ENCODE assay signal across 30 cellular contexts in the genomic region with DNA sequence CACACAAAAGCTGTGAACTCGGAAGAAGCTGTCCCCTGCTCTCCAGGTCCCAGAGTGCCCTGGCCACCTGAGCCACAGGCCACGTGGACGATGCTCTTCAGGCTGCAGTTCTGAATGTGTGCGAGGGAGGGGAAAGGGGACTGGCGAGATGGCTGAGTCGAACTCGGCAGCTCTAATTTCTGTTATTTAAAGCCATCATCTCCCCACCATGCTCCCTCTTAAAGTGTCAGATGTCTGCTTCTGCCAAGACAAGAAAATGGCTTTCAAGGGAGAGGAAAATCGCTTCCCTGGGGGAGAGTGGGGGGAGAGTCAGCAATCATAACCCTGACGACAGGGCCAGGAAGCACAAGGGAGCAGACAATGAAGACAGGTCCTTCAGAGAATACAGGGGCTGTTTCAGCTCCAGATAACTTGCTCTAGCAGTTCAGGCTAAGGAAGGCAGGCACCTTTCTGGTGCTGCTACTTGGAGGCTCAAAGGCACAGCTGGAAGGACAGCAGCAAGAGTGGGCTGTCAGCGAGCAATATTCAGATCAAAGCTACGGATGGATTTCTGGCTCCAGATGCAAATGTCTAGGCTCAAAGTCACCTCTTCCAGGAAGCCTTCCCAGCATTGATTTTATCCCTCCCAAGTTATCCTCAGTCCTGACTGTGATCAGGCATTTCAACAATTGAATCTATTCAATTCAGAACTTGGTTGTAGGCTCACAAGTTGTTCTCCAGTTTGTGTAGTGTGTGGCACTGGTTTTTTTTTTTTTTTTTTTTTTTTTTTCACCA. TPM values are rescaled to one million over a fixed set of nuclear protein-coding genes. Genes with fewer than 3 reads are reported as not detected.
DNase-seq lines count a peak whose midpoint lies in the region; ATAC-seq and TF ChIP-seq lines count a peak whose summit lies in the region.
"Had no signal": no experiment of that assay in that cellular context is flagged by ENCODE, and none has a peak within 500 bp of the region (broad histone marks: within the 10 kb centered on the region; RNA-seq: fewer than 3 reads in every experiment).

No MANE protein-coding gene starts in this region.

- H3K4me3 ChIP-seq in GM23338 (no peak overlapping the region), neural cell (ENCODE audit: low read length) (peak overlapping the region; percentile 46)
- H3K4me3 ChIP-seq: heart left ventricle, psoas muscle, skin epidermis, suprapubic skin, uterus had no signal

- no peaks in the 10 kb centered on the region for H3K79me2 ChIP-seq in GM23338 (replicated peaks; ENCODE audit: insufficient read depth)
- no peaks in the 10 kb centered on the region for H3K79me2 ChIP-seq in neural cell (replicated peaks; ENCODE audit: insufficient read depth, low read length)

- CTCF ChIA-PET in WTC11 (lab: Charles Lee), result interaction anchor here (0.9 to 5.5 kb wide), 14 partner anchors 12 to 410 kb away, joined by 3 to 53 read pairs (median 8); a partner anchor contains a TSS
- CTCF ChIA-PET in activated CD4-positive, alpha-beta memory T cell treated with anti-CD3 and anti-CD28 coated beads for 36 hours (lab: Charles Lee), result no interaction called here

- H3K27me3 ChIP-seq in GM23338 (ENCODE audit: insufficient read depth), result peaks cover 100% of the 10 kb centered on the region
- no peaks in the 10 kb centered on the region for H3K27me3 ChIP-seq in neural cell (ENCODE audit: insufficient read depth, low read depth, low read length)
- H3K27me3 ChIP-seq: uterus had no signal

- H3K27me3 Mint-ChIP-seq in GM23338 (ENCODE audit: insufficient read depth, low read depth, poor library complexity) (peaks cover 86% of the 10 kb centered on the region), WTC11 (ENCODE audit: low read depth) (peaks cover 89% of the 10 kb centered on the region)
- H3K27me3 Mint-ChIP-seq in natural killer cell treated with Interleukin-12 subunit alpha and Interleukin-12 subunit beta and Interleukin-15 and Interleukin-18, amount 100 ng/mL, for 72 hours, result peaks cover 26 to 32% of the 10 kb centered on the region in 2 donors
- peaks cover 24% of the 10 kb centered on the region for H3K27me3 Mint-ChIP-seq in activated CD4-positive, alpha-beta memory T cell treated with anti-CD3 and anti-CD28 coated beads for 36 hours

- H2AFZ ChIP-seq in GM23338 (no peak overlapping the region), neural cell (ENCODE audit: low read depth, low read length) (no peak overlapping the region)

- TF ChIP-seq RAD21 in neural cell (conservative IDR thresholded peaks at IDR 0.05), result peak; percentile 72

- H3K9me3 Mint-ChIP-seq in GM23338, result no peaks in the 10 kb centered on the region; the same call in 2 of the 3 replicates
- no peaks in the 10 kb centered on the region for H3K9me3 Mint-ChIP-seq in WTC11
- no peaks in the 10 kb centered on the region for H3K9me3 Mint-ChIP-seq in natural killer cell treated with Interleukin-12 subunit alpha and Interleukin-12 subunit beta and Interleukin-15 and Interleukin-18, amount 100 ng/mL, for 72 hours
- no peaks in the 10 kb centered on the region for H3K9me3 Mint-ChIP-seq in activated CD4-positive, alpha-beta memory T cell treated with anti-CD3 and anti-CD28 coated beads for 36 hours
- H3K9me3 Mint-ChIP-seq: activated naive CD4-positive, alpha-beta T cell treated with anti-CD3 and anti-CD28 coated beads, Interleukin-2, amount 10 ng/mL, durations not matched to agents 7 days and 5 days; CD4-positive, alpha-beta memory T cell; stimulated activated memory B cell treated with anti-CD40 and anti-IgM and Interleukin-4, amounts not matched to agents 10 μg/mL and 1 μg/mL and 100 μg/mL, for 72 hours had no signal

- H3K27ac ChIP-seq in GM23338 (ENCODE audit: low read depth), result no peak overlapping the region
- peak overlapping the region; percentile 100 for H3K27ac ChIP-seq in neural cell (ENCODE audit: low read length)
- H3K27ac ChIP-seq: heart left ventricle, HL-60, neutrophil, psoas muscle, RWPE1, skin epidermis, suprapubic skin had no signal

- H3K4me1 Mint-ChIP-seq in GM23338, result peaks cover 62% of the 10 kb centered on the region
- H3K4me1 Mint-ChIP-seq in WTC11, result peaks cover 61% of the 10 kb centered on the region
- H3K4me1 Mint-ChIP-seq in natural killer cell treated with Interleukin-12 subunit alpha and Interleukin-12 subunit beta and Interleukin-15 and Interleukin-18, amount 100 ng/mL, for 72 hours (ENCODE audit: low read depth in 2 of 2), result no peaks in the 10 kb centered on the region
- no peaks in the 10 kb centered on the region for H3K4me1 Mint-ChIP-seq in activated CD4-positive, alpha-beta memory T cell treated with anti-CD3 and anti-CD28 coated beads for 36 hours (ENCODE audit: low read depth)
- H3K4me1 Mint-ChIP-seq: activated naive CD4-positive, alpha-beta T cell treated with anti-CD3 and anti-CD28 coated beads, Interleukin-2, amount 10 ng/mL, durations not matched to agents 7 days and 5 days; stimulated activated memory B cell treated with anti-CD40 and anti-IgM and Interleukin-4, amounts not matched to agents 10 μg/mL and 1 μg/mL and 100 μg/mL, for 72 hours had no signal

- H3K4me2 ChIP-seq in GM23338 (peak overlapping the region; percentile 71; the same call in 1 of the 2 replicates), neural cell (ENCODE audit: low read length) (peak overlapping the region; percentile 47)

- H3K4me1 ChIP-seq in GM23338 (ENCODE audit: insufficient read depth), result peaks cover 48% of the 10 kb centered on the region
- H3K4me1 ChIP-seq: heart left ventricle, psoas muscle, suprapubic skin had no signal

- H3K36me3 Mint-ChIP-seq in GM23338 (ENCODE audit: low read depth) (no peaks in the 10 kb centered on the region), WTC11 (no peaks in the 10 kb centered on the region)
- no peaks in the 10 kb centered on the region for H3K36me3 Mint-ChIP-seq in natural killer cell treated with Interleukin-12 subunit alpha and Interleukin-12 subunit beta and Interleukin-15 and Interleukin-18, amount 100 ng/mL, for 72 hours
- H3K36me3 Mint-ChIP-seq in activated CD4-positive, alpha-beta memory T cell treated with anti-CD3 and anti-CD28 coated beads for 36 hours, result no peaks in the 10 kb centered on the region
- H3K36me3 Mint-ChIP-seq: activated naive CD4-positive, alpha-beta T cell treated with anti-CD3 and anti-CD28 coated beads, Interleukin-2, amount 10 ng/mL, durations not matched to agents 7 days and 5 days; CD4-positive, alpha-beta memory T cell; stimulated activated memory B cell treated with anti-CD40 and anti-IgM and Interleukin-4, amounts not matched to agents 10 μg/mL and 1 μg/mL and 100 μg/mL, for 72 hours had no signal

- H4K20me1 ChIP-seq in GM23338 (replicated peaks; ENCODE audit: insufficient read depth) (peaks cover 4% of the 10 kb centered on the region; the same call in 1 of the 2 replicates), neural cell (ENCODE audit: insufficient read depth) (no peaks in the 10 kb centered on the region)

- no peaks in the 10 kb centered on the region for H3K36me3 ChIP-seq in GM23338 (ENCODE audit: insufficient read depth)
- H3K36me3 ChIP-seq in neural cell (ENCODE audit: insufficient read depth, low read length), result no peaks in the 10 kb centered on the region
- H3K36me3 ChIP-seq: heart left ventricle, neutrophil, suprapubic skin, uterus had no signal

- peak overlapping the region; percentile 94 for H3K9ac ChIP-seq in neural cell (ENCODE audit: low read length)

- TF ChIP-seq CTCF in GM23338 (conservative IDR thresholded peaks at IDR 0.05; ENCODE audit: low read depth in 2 of 2) (no peak), WTC11 (IDR thresholded peaks at IDR 0.05) (no peak), neural cell (IDR thresholded peaks at IDR 0.05; ENCODE audit: poor library complexity, severe bottlenecking) (no peak)

- DNase-seq in GM23338 (ENCODE audit: low spot score) (no peak), NCI-H1436 treated with DMSO at 0.1 percent for 48 hours (lab: John Stamatoyannopoulos, UW) (peak; percentile 84), WTC11 (ENCODE audit: low spot score) (no peak)
- DNase-seq in natural killer cell treated with Interleukin-12 subunit alpha and Interleukin-12 subunit beta and Interleukin-15 and Interleukin-18, amount 100 ng/mL, for 72 hours (ENCODE audit: low spot score), result no peak
- DNase-seq in activated CD4-positive, alpha-beta memory T cell treated with anti-CD3 and anti-CD28 coated beads for 36 hours, result no peak
- no peak for DNase-seq in stimulated activated CD4-positive, alpha-beta T cell treated with anti-CD3 and anti-CD28 coated beads, Interleukin-4, amount 100 ng/mL, for 4 hours
- DNase-seq: activated CD8-positive, alpha-beta memory T cell treated with anti-CD3 and anti-CD28 coated beads for 24 hours; activated naive CD4-positive, alpha-beta T cell treated with anti-CD3 and anti-CD28 coated beads, Interleukin-2, amount 10 ng/mL, durations not matched to agents 7 days and 5 days; activated T-cell treated with anti-CD3 and anti-CD28 coated beads, Interleukin-2, amount 50 U/mL, for 48 hours; amygdala; CD4-positive, alpha-beta memory T cell; central memory CD4-positive, alpha-beta T cell; dermis blood vessel endothelial cell; DMS 273 treated with DMSO at 0.1 percent for 48 hours; heart left ventricle; left ventricle myocardium superior; NCI-H510A; psoas muscle; stimulated activated CD4-positive, alpha-beta T cell treated with anti-CD3 and anti-CD28 coated beads, Interleukin-2, amount 100 ng/mL, for 24 hours; uterus had no signal

- no peaks in the 10 kb centered on the region for H3K9me2 ChIP-seq in GM23338 (ENCODE audit: insufficient read depth)
- no peaks in the 10 kb centered on the region for H3K9me2 ChIP-seq in neural cell (ENCODE audit: insufficient read depth, low read length)

- ATAC-seq in GM23338 (no peak), WTC11 (peak; percentile 4; the same call in 1 of the 2 replicates)
- ATAC-seq in natural killer cell treated with Interleukin-12 subunit alpha and Interleukin-12 subunit beta and Interleukin-15 and Interleukin-18, amount 100 ng/mL, for 72 hours, result no peak
- ATAC-seq: activated CD4-positive, CD25-positive, alpha-beta regulatory T cell treated with anti-CD3 and anti-CD28 coated beads, Interleukin-2, amount 50 U/mL, for 24 hours; heart left ventricle; left ventricle myocardium superior; psoas muscle; stimulated activated memory B cell treated with anti-CD40 and anti-IgM and Interleukin-4, amounts not matched to agents 10 μg/mL and 1 μg/mL and 100 μg/mL, for 72 hours had no signal

- POLR2A ChIA-PET in WTC11 (lab: Charles Lee), result interaction anchor here (1.2 kb wide), 1 partner anchor 83 kb away, joined by 4 read pairs; no protein-coding TSS in a partner anchor
- POLR2A ChIA-PET in activated CD4-positive, alpha-beta memory T cell treated with anti-CD3 and anti-CD28 coated beads for 36 hours (lab: Charles Lee), result no interaction called here

- intact Hi-C loops in activated CD4-positive, alpha-beta memory T cell treated with anti-CD3 and anti-CD28 coated beads for 36 hours (cut with micrococcal nuclease), result no loop called here

- 0 out of 3 replicates have a peak overlapping the region, but pooled peaks have one; percentile 5 for H3K4me3 Mint-ChIP-seq in GM23338
- H3K4me3 Mint-ChIP-seq in WTC11, result no peak overlapping the region
- no peak overlapping the region for H3K4me3 Mint-ChIP-seq in natural killer cell treated with Interleukin-12 subunit alpha and Interleukin-12 subunit beta and Interleukin-15 and Interleukin-18, amount 100 ng/mL, for 72 hours
- H3K4me3 Mint-ChIP-seq in activated CD4-positive, alpha-beta memory T cell treated with anti-CD3 and anti-CD28 coated beads for 36 hours, result no peak overlapping the region
- H3K4me3 Mint-ChIP-seq: activated naive CD4-positive, alpha-beta T cell treated with anti-CD3 and anti-CD28 coated beads, Interleukin-2, amount 10 ng/mL, durations not matched to agents 7 days and 5 days; CD4-positive, alpha-beta memory T cell; stimulated activated memory B cell treated with anti-CD40 and anti-IgM and Interleukin-4, amounts not matched to agents 10 μg/mL and 1 μg/mL and 100 μg/mL, for 72 hours had no signal

- H3K27ac Mint-ChIP-seq in GM23338, result no peak overlapping the region
- H3K27ac Mint-ChIP-seq in WTC11, result no peak overlapping the region
- no peak overlapping the region for H3K27ac Mint-ChIP-seq in natural killer cell treated with Interleukin-12 subunit alpha and Interleukin-12 subunit beta and Interleukin-15 and Interleukin-18, amount 100 ng/mL, for 72 hours
- no peak overlapping the region for H3K27ac Mint-ChIP-seq in activated CD4-positive, alpha-beta memory T cell treated with anti-CD3 and anti-CD28 coated beads for 36 hours
- H3K27ac Mint-ChIP-seq: activated naive CD4-positive, alpha-beta T cell treated with anti-CD3 and anti-CD28 coated beads, Interleukin-2, amount 10 ng/mL, durations not matched to agents 7 days and 5 days; CD4-positive, alpha-beta memory T cell; stimulated activated memory B cell treated with anti-CD40 and anti-IgM and Interleukin-4, amounts not matched to agents 10 μg/mL and 1 μg/mL and 100 μg/mL, for 72 hours had no signal

- TF ChIP-seq EP300 in neural cell (conservative IDR thresholded peaks at IDR 0.05; ENCODE audit: poor library complexity, severe bottlenecking), result peak; percentile 100

- H3F3A ChIP-seq in GM23338 (replicated peaks; ENCODE audit: low read depth) (no peaks in the 10 kb centered on the region), neural cell (ENCODE audit: insufficient read depth, low read length, poor library complexity, severe bottlenecking) (peaks cover 31% of the 10 kb centered on the region)

- no peaks in the 10 kb centered on the region for H3K9me3 ChIP-seq in neural cell (ENCODE audit: low read length)
- H3K9me3 ChIP-seq: heart left ventricle, neutrophil, psoas muscle, suprapubic skin, uterus had no signal

RNA-seq across cellular contexts. Expression of a gene that starts 15.5 kb away (rescaled TPM):
- total RNA-seq in GM23338 (2014; rRNA removed; shearing (Covaris generic)), result 0.27 and 2.6 TPM in 2 replicates
- polyA plus RNA-seq in GM23338 (2016; fragmentation: Nextera tagmentation; extraction: Ambion mirVana) (2.5 and 2.8 TPM in 2 replicates), neural cell (1.4 TPM in 2 replicates)
- total RNA-seq in WTC11 (2021), result 5.6 to 10.6 TPM (median 6.1 TPM) in 3 replicates
- 0.73 and 1.3 TPM in 2 replicates for polyA minus RNA-seq in neural cell
- not detected for total RNA-seq in natural killer cell treated with Interleukin-12 subunit alpha and Interleukin-12 subunit beta and Interleukin-15 and Interleukin-18, amount 100 ng/mL, for 72 hours
- total RNA-seq in activated CD4-positive, alpha-beta memory T cell treated with anti-CD3 and anti-CD28 coated beads for 36 hours, result not detected
- total RNA-seq: CD4-positive, alpha-beta memory T cell; dermis blood vessel endothelial cell; endothelial cell of umbilical vein; heart left ventricle; left ventricle myocardium superior; mononuclear cell; psoas muscle had no signal
- polyA plus RNA-seq: CD4-positive, alpha-beta memory T cell; endothelial cell of umbilical vein had no signal

RNA-seq across cellular contexts. Expression of a gene that starts 18.1 kb away (rescaled TPM):
- total RNA-seq in GM23338 (2014; rRNA removed; shearing (Covaris generic)), result 9.9 and 14.1 TPM in 2 replicates
- polyA plus RNA-seq in GM23338 (2016; fragmentation: Nextera tagmentation; extraction: Ambion mirVana), result 8.2 TPM in 2 replicates
- 20.1 to 23.2 TPM (median 21.7 TPM) in 3 replicates for total RNA-seq in WTC11 (2021)
- polyA plus RNA-seq in neural cell, result 4.4 and 11.9 TPM in 2 replicates
- 8.5 and 9.6 TPM in 2 replicates for polyA minus RNA-seq in neural cell
- not detected for total RNA-seq in natural killer cell treated with Interleukin-12 subunit alpha and Interleukin-12 subunit beta and Interleukin-15 and Interleukin-18, amount 100 ng/mL, for 72 hours
- not detected for total RNA-seq in activated CD4-positive, alpha-beta memory T cell treated with anti-CD3 and anti-CD28 coated beads for 36 hours
- total RNA-seq: CD4-positive, alpha-beta memory T cell; endothelial cell of umbilical vein; left ventricle myocardium superior; mononuclear cell; psoas muscle had no signal
- polyA plus RNA-seq: CD4-positive, alpha-beta memory T cell; endothelial cell of umbilical vein had no signal

RNA-seq across cellular contexts. Expression of a gene that starts 47.2 kb away (rescaled TPM):
- total RNA-seq in GM23338 (2014; rRNA removed; shearing (Covaris generic)), result 1.6 TPM in 1 of 2 replicates, not detected in the other
- polyA plus RNA-seq in GM23338 (2016; fragmentation: Nextera tagmentation; extraction: Ambion mirVana) (0.09 and 0.55 TPM in 2 replicates), neural cell (not detected in 2 replicates)
- 0.50 to 0.63 TPM (median 0.62 TPM) in 3 replicates for total RNA-seq in WTC11 (2021)
- polyA minus RNA-seq in neural cell, result not detected in 2 replicates
- not detected for total RNA-seq in natural killer cell treated with Interleukin-12 subunit alpha and Interleukin-12 subunit beta and Interleukin-15 and Interleukin-18, amount 100 ng/mL, for 72 hours
- not detected for total RNA-seq in activated CD4-positive, alpha-beta memory T cell treated with anti-CD3 and anti-CD28 coated beads for 36 hours
- total RNA-seq: CD4-positive, alpha-beta memory T cell; endothelial cell of umbilical vein; mononuclear cell had no signal
- polyA plus RNA-seq: CD4-positive, alpha-beta memory T cell; endothelial cell of umbilical vein had no signal
